In the genomic region with DNA sequence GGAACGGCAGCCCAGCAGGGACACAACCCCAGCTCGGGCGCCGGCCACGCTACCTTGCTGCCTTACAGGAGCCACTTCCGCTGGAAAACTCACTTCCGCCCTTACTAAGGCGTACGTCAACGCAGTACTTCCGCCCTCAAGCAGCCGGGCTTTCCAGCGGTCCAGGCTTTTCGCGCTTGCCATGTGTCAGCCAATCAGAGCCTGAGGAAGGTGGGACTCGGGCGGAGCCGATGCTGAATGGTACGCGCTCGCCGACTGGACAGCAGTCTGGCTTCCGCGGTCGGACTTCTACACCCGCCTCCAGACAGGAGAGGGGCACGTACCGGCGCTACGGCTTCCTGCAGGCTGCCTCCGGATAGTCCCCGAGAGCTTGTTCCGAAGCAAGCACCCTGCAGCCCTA, we compare ENCODE assay signal across 8 cellular contexts. TPM values are rescaled to one million over a fixed set of nuclear protein-coding genes. Genes with fewer than 3 reads are reported as not detected.
A peak's percentile ranks its signal among the peaks of the same experiment; 100 is the strongest.
DNase-seq lines count a peak whose midpoint lies in the region; ATAC-seq, FAIRE-seq and TF ChIP-seq lines count a peak whose summit lies in the region.
"Not testable (repeated sequence)": the region's sequence is repeated elsewhere in the genome, so short reads cannot be mapped to it uniquely, and the experiment has no call there.

TSS of gene BOLA2 (minus strand) at position 83 of the 400 bp plus-strand sequence. CDS start 98 bp downstream, outside the sequence.
TSS of gene SLX1B (plus strand) at position 265 of the 400 bp plus-strand sequence.

- H4K20me1 ChIP-seq in DND-41 (ENCODE audit: insufficient read depth, low read length) = not testable (repeated sequence)

- not testable (repeated sequence) for H3K4me3 ChIP-seq in DND-41 (ENCODE audit: low read depth in 1 of 2, low read length in 2 of 2); left lung; stomach

- H3K4me2 ChIP-seq in DND-41 (ENCODE audit: insufficient read depth, low read length) = not testable (repeated sequence)

- H3K36me3 ChIP-seq in DND-41 (ENCODE audit: insufficient read depth, low read length); left lung; stomach: not testable (repeated sequence)

- intact Hi-C loops in left lung (cut with DNase I); stomach (cut with DNase I; ENCODE audit: low total_unique reads): not testable (repeated sequence)

- not testable (repeated sequence) for TF ChIP-seq POLR2A in stomach (IDR thresholded peaks at IDR 0.05)

- WGBS in stomach, 5 donors = no CpG with 5 or more reads among the region's 33 CpGs

- not testable (repeated sequence) for H3K9ac ChIP-seq in DND-41 (ENCODE audit: low read depth, low read length)

- TF ChIP-seq EP300 in stomach (IDR thresholded peaks at IDR 0.05) = not testable (repeated sequence)

- peak; percentile 86 for ATAC-seq in DND-41 (ENCODE audit: insufficient read depth, low read depth)
- peak; percentile 85 for ATAC-seq in GM19438 (IDR thresholded peaks at IDR 0.05; ENCODE audit: low read depth, unreplicated experiment)
- ATAC-seq in HG02678 (IDR thresholded peaks at IDR 0.05; ENCODE audit: unreplicated experiment) = peak; percentile 86
- peak; percentile 88 for ATAC-seq in HG03442 (IDR thresholded peaks at IDR 0.05; ENCODE audit: unreplicated experiment)
- peak; percentile 95 for ATAC-seq in left lung

- not testable (repeated sequence) for H2AFZ ChIP-seq in DND-41 (ENCODE audit: low read depth, low read length)

- TF ChIP-seq CTCF in DND-41 (IDR thresholded peaks at IDR 0.05; ENCODE audit: borderline replicate concordance, extremely low read depth, low read length, poor library complexity, severe bottlenecking); left lung (IDR thresholded peaks at IDR 0.05); stomach (IDR thresholded peaks at IDR 0.05): not testable (repeated sequence)

- not testable (repeated sequence) for H3K27ac ChIP-seq in DND-41 (ENCODE audit: low read length); left lung; stomach

- not testable (repeated sequence) for H3K79me2 ChIP-seq in DND-41 (ENCODE audit: insufficient read depth, low read length)

- not testable (repeated sequence) for H3K9me3 ChIP-seq in DND-41 (ENCODE audit: insufficient read depth, low read length, severe bottlenecking); left lung; stomach

- peak; percentile 96 for FAIRE-seq in TTC549 (lab: Jason Lieb, UNC)

- not testable (repeated sequence) for H3K27me3 ChIP-seq in DND-41 (ENCODE audit: insufficient read depth, low read length, poor library complexity); left lung; stomach

- not testable (repeated sequence) for H3K4me1 ChIP-seq in DND-41 (ENCODE audit: insufficient read depth, low read length); left lung; stomach

- not testable (repeated sequence) for DNase-seq in DND-41; dermis microvascular lymphatic vessel endothelial cell (ENCODE audit: low read depth in 2 of 2); left lung; stomach

RNA-seq across cellular contexts. Expression of gene BOLA2, which starts in this region (rescaled TPM):
- 35.0 and 38.4 TPM in 2 replicates for total RNA-seq in dermis microvascular lymphatic vessel endothelial cell
- 1 to 10 TPM; 2.9 to 8.8 TPM for total RNA-seq in left lung
- total RNA-seq in stomach = 100 to 1,000 TPM in 1 of 5 donors, 10 to 100 TPM in 2, 1 to 10 TPM in 1, not detected in 1; 1.8 to 366 (median 27.0) TPM
- 10 to 100 TPM; 23.7 to 27.7 (median 25.4) TPM for polyA plus RNA-seq in stomach

RNA-seq across cellular contexts. Expression of gene SLX1B, which starts in this region (rescaled TPM):
- total RNA-seq in dermis microvascular lymphatic vessel endothelial cell (13.6 and 21.9 TPM in 2 replicates), left lung (10 to 100 TPM; 35.1 to 42.0 TPM), stomach (100 to 1,000 TPM in 1 of 5 donors, 10 to 100 TPM in 1, 1 to 10 TPM in 1, not detected in 2; 4.2 to 103 (median 19.6) TPM)
- polyA plus RNA-seq in stomach = 10 to 100 TPM; 11.0 to 32.7 (median 18.6) TPM
